Comparison of ENCODE assay signal across 8 cellular contexts in genomic region chr18:44324361-44324760, GRCh38.
"Had no signal": no experiment of that assay in that cellular context is flagged by ENCODE, and none has a peak within 500 bp of the region (broad histone marks: within the 10 kb centered on the region; RNA-seq: fewer than 3 reads in every experiment).

No MANE protein-coding gene starts in this region.

- H3K27ac Mint-ChIP-seq: HFFc6 had no signal

- H3K4me3 ChIP-seq: GM23248, HAP-1 had no signal

- ATAC-seq: HCT116 had no signal

- H3K9me3 ChIP-seq: HAP-1 had no signal

- H3K9ac ChIP-seq: GM23248 had no signal

- FAIRE-seq: HTR-8/SVneo had no signal

- H3K27ac ChIP-seq: GM23248 had no signal

- H3K36me3 ChIP-seq: HAP-1 had no signal

- H3K4me3 Mint-ChIP-seq: HFFc6 had no signal

- DNase-seq: GM23248, GOT3, H7, HFFc6, IMR-90 had no signal

- H3K4me1 ChIP-seq: HAP-1 had no signal

- H2AFZ ChIP-seq: GM23248 had no signal
